ENCODE assay signal across 8 cellular contexts in the genomic region with DNA sequence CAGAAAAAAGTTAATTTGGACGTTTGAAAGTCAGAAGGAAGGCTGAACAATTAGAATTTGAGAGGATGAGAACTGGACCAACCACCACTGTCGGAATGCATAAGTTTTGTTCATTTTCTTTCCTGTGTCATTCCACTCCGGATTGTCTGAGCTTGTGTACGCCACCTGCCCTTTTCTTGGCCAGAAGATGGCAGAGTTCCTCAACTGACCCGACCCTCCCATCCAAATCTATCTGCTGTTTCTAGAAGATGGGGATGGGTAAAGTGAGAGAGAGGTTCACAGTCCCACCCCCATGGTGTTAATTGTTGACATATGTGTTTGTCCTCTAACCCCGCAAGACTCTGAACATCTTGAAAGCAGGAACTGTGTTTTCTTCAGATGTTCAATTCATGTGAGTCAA.
DNase-seq lines count a peak whose midpoint lies in the region; ATAC-seq and TF ChIP-seq lines count a peak whose summit lies in the region.
"Had no signal": no experiment of that assay in that cellular context is flagged by ENCODE, and none has a peak within 500 bp of the region (broad histone marks: within the 10 kb centered on the region; RNA-seq: fewer than 3 reads in every experiment).

No MANE protein-coding gene starts in this region.

- CTCF ChIA-PET in CD8-positive, alpha-beta T cell (lab: Charles Lee): interaction anchor here (0.6 to 2.2 kb wide), 5 partner anchors 9 to 675 kb away, joined by 3 to 8 read pairs (median 3); no protein-coding TSS in a partner anchor

- H3K27me3 Mint-ChIP-seq in CD8-positive, alpha-beta T cell (ENCODE audit: low read depth): no peaks in the 10 kb centered on the region

- H3K27ac Mint-ChIP-seq in CD8-positive, alpha-beta T cell: no peak overlapping the region

- no peaks in the 10 kb centered on the region for H3K9me3 ChIP-seq in CD8-positive, alpha-beta T cell (ENCODE audit: low read length)
- H3K9me3 ChIP-seq in RWPE2 (ENCODE audit: severe bottlenecking): no peaks in the 10 kb centered on the region
- H3K9me3 ChIP-seq in effector memory CD4-positive, alpha-beta T cell (ENCODE audit: control insufficient read depth, low read length): no peaks in the 10 kb centered on the region

- no peaks in the 10 kb centered on the region for H3K36me3 Mint-ChIP-seq in CD8-positive, alpha-beta T cell

- H3K4me3 Mint-ChIP-seq in CD8-positive, alpha-beta T cell: no peak overlapping the region

- H3K27ac ChIP-seq in CD8-positive, alpha-beta T cell (ENCODE audit: low read depth, low read length): no peak overlapping the region
- no peak overlapping the region for H3K27ac ChIP-seq in RWPE2 (ENCODE audit: poor library complexity, severe bottlenecking)
- no peak overlapping the region for H3K27ac ChIP-seq in effector memory CD4-positive, alpha-beta T cell (ENCODE audit: insufficient read depth, low read length, poor library complexity, severe bottlenecking)

- no peaks in the 10 kb centered on the region for H3K36me3 ChIP-seq in CD8-positive, alpha-beta T cell (ENCODE audit: insufficient read depth, low read length)
- no peaks in the 10 kb centered on the region for H3K36me3 ChIP-seq in RWPE2 (ENCODE audit: low read depth)
- H3K36me3 ChIP-seq in effector memory CD4-positive, alpha-beta T cell (ENCODE audit: control insufficient read depth, insufficient read depth, low read length): no peaks in the 10 kb centered on the region

- ATAC-seq in CD8-positive, alpha-beta T cell: no peak
- ATAC-seq in RWPE2 (ENCODE audit: low read depth): no peak

- no peaks in the 10 kb centered on the region for H3K4me1 ChIP-seq in CD8-positive, alpha-beta T cell (ENCODE audit: insufficient read depth, low read length)
- H3K4me1 ChIP-seq in RWPE2 (ENCODE audit: insufficient read depth, poor library complexity, severe bottlenecking): peaks cover 6% of the 10 kb centered on the region
- no peaks in the 10 kb centered on the region for H3K4me1 ChIP-seq in effector memory CD4-positive, alpha-beta T cell (ENCODE audit: control insufficient read depth, insufficient read depth, low read length, poor library complexity, severe bottlenecking)

- no peaks in the 10 kb centered on the region for H3K27me3 ChIP-seq in CD8-positive, alpha-beta T cell (ENCODE audit: insufficient read depth, low read length)
- peaks cover 37% of the 10 kb centered on the region for H3K27me3 ChIP-seq in RWPE2 (ENCODE audit: insufficient read depth, poor library complexity, severe bottlenecking)
- H3K27me3 ChIP-seq in effector memory CD4-positive, alpha-beta T cell (replicated peaks; ENCODE audit: control insufficient read depth, insufficient read depth, low read length, poor library complexity, severe bottlenecking): no peaks in the 10 kb centered on the region

- peak in 3 of 7 experiments; percentile 7 to 23 (median 21) for DNase-seq in CD8-positive, alpha-beta T cell
- DNase-seq in GM13976 (ENCODE audit: low spot score): no peak
- DNase-seq in RWPE2 (ENCODE audit: low spot score): no peak
- peak; percentile 63 for DNase-seq in iPS-NIHi7 (ENCODE audit: extremely low spot score)
- DNase-seq in EL: no peak
- DNase-seq in effector memory CD4-positive, alpha-beta T cell: no peak
- DNase-seq in COLO829 (ENCODE audit: low spot score): no peak
- DNase-seq: amygdala had no signal

- H3K9me3 Mint-ChIP-seq in CD8-positive, alpha-beta T cell: no peaks in the 10 kb centered on the region

- POLR2A ChIA-PET in CD8-positive, alpha-beta T cell (lab: Charles Lee): interaction anchor here (0.6 kb wide), 1 partner anchor 418 kb away, joined by 3 read pairs; no protein-coding TSS in a partner anchor

- in situ Hi-C loops in GM13976 (cut with MboI; ENCODE audit: low sequenced_read_pairs, unreplicated experiment): no loop called here

- H3K4me3 ChIP-seq in CD8-positive, alpha-beta T cell (ENCODE audit: low read depth, low read length): no peak overlapping the region
- no peak overlapping the region for H3K4me3 ChIP-seq in RWPE2 (ENCODE audit: severe bottlenecking)
- no peak overlapping the region for H3K4me3 ChIP-seq in effector memory CD4-positive, alpha-beta T cell (ENCODE audit: insufficient read depth, low read depth, low read length, poor library complexity, severe bottlenecking)

- intact Hi-C loops in CD8-positive, alpha-beta T cell (cut with DNase I, micrococcal nuclease): no loop called here

- peaks cover 9% of the 10 kb centered on the region for H3K4me1 Mint-ChIP-seq in CD8-positive, alpha-beta T cell (ENCODE audit: low read depth)

- TF ChIP-seq CTCF in CD8-positive, alpha-beta T cell (IDR thresholded peaks at IDR 0.05): peak; percentile 31
- TF ChIP-seq CTCF in GM13976 (IDR thresholded peaks at IDR 0.05; ENCODE audit: borderline replicate concordance, control extremely low read depth, extremely low read depth, insufficient read depth, missing control alignments) (peak; percentile 19), RWPE2 (IDR thresholded peaks at IDR 0.05; ENCODE audit: poor library complexity, severe bottlenecking) (peak; percentile 52)
